17 cellular contexts compared by ENCODE assay signal in genomic region chr7:123191132-123191531, GRCh38. TPM values are rescaled to one million over a fixed set of nuclear protein-coding genes. Genes with fewer than 3 reads are reported as not detected.
DNase-seq lines count a peak whose midpoint lies in the region; ATAC-seq, FAIRE-seq and TF ChIP-seq lines count a peak whose summit lies in the region.
"Had no signal": no experiment of that assay in that cellular context is flagged by ENCODE, and none has a peak within 500 bp of the region (broad histone marks: within the 10 kb centered on the region; RNA-seq: fewer than 3 reads in every experiment).

No MANE protein-coding gene starts in this region.

- H4K8ac ChIP-seq in H1 (ENCODE audit: extremely low read depth, insufficient read depth, low read length): no peak overlapping the region

- H4K20me1 ChIP-seq in H1 (replicated peaks in 1 of 2; ENCODE audit: control insufficient read depth in 1 of 2, insufficient read depth in 2 of 2, low read length in 2 of 2): no peaks in the 10 kb centered on the region

- H3K4me3 ChIP-seq in H1 (ENCODE audit: extremely low read depth in 1 of 4, insufficient read depth in 2 of 4, low read depth in 3 of 4, low read length in 4 of 4): no peak overlapping the region
- no peak overlapping the region for H3K4me3 ChIP-seq in small intestine (ENCODE audit: low read depth in 1 of 2, low read length in 2 of 2)
- H3K4me3 ChIP-seq: transverse colon had no signal

- no peak overlapping the region for H3K4me3 Mint-ChIP-seq in natural killer cell treated with Interleukin-12 subunit alpha and Interleukin-12 subunit beta and Interleukin-15 and Interleukin-18, amount 100 ng/mL, for 72 hours

- H3K9me3 ChIP-seq in H1 (ENCODE audit: insufficient read depth in 2 of 2, low read depth in 1 of 2, low read length in 1 of 2): no peaks in the 10 kb centered on the region
- H3K9me3 ChIP-seq in small intestine (ENCODE audit: control insufficient read depth, low read depth): no peaks in the 10 kb centered on the region
- H3K9me3 ChIP-seq: transverse colon had no signal

- no peaks in the 10 kb centered on the region for H3K79me1 ChIP-seq in H1 (ENCODE audit: low read depth, low read length)

- H3K27me3 Mint-ChIP-seq in natural killer cell treated with Interleukin-12 subunit alpha and Interleukin-12 subunit beta and Interleukin-15 and Interleukin-18, amount 100 ng/mL, for 72 hours: no peaks in the 10 kb centered on the region

- no peaks in the 10 kb centered on the region for H3K79me2 ChIP-seq in H1 (ENCODE audit: control insufficient read depth in 1 of 2, insufficient read depth in 2 of 2, low read length in 2 of 2)

- H2BK20ac ChIP-seq in H1 (ENCODE audit: low read length): no peak overlapping the region

- 100% methylated on average over 1 of the region's 1 CpG; no CpG with 5 or more reads in 1 of the 2 experiments for WGBS in H1 (ENCODE audit: extremely low coverage in 1 of 2, insufficient coverage in 1 of 2, insufficient read length in 1 of 2, insufficient replicate concordance in 2 of 2, low coverage in 1 of 2, low lambda C conversion rate in 2 of 2, missing lambda C conversion rate in 1 of 2), 2 experiments
- WGBS in small intestine, 3 donors: 71 to 87% (median 77%) methylated on average over 1 of the region's 1 CpG

- H3K27ac ChIP-seq in H1 (ENCODE audit: low read depth, low read length): no peak overlapping the region
- no peak overlapping the region for H3K27ac ChIP-seq in small intestine (ENCODE audit: low read depth in 1 of 2, low read length in 1 of 2)
- H3K27ac ChIP-seq: transverse colon had no signal

- peak overlapping the region; percentile 58 for H2AFZ ChIP-seq in H1 (ENCODE audit: low read length)

- no peak for TF ChIP-seq EP300 in H1 (IDR thresholded peaks at IDR 0.05; ENCODE audit: borderline replicate concordance in 1 of 2, low read depth in 2 of 2, low read length in 2 of 2)

- H3K36me3 ChIP-seq in H1 (ENCODE audit: control insufficient read depth in 2 of 4, insufficient read depth in 4 of 4, low read length in 3 of 4) (no peaks in the 10 kb centered on the region), small intestine (ENCODE audit: control insufficient read depth in 2 of 2, insufficient read depth in 2 of 2, low read length in 2 of 2) (no peaks in the 10 kb centered on the region)
- H3K36me3 ChIP-seq: transverse colon had no signal

- H3K4me1 Mint-ChIP-seq in natural killer cell treated with Interleukin-12 subunit alpha and Interleukin-12 subunit beta and Interleukin-15 and Interleukin-18, amount 100 ng/mL, for 72 hours (ENCODE audit: low read depth in 2 of 2): no peaks in the 10 kb centered on the region

- no peak for TF ChIP-seq CTCF in H1 (IDR thresholded peaks at IDR 0.05; ENCODE audit: control extremely low read depth in 1 of 3, insufficient read depth in 1 of 3, low read depth in 1 of 3, low read length in 3 of 3)

- H3K56ac ChIP-seq in H1 (replicated peaks; ENCODE audit: insufficient read length, low read depth, low read length): no peak overlapping the region

- peaks cover 20% of the 10 kb centered on the region for H3K9me3 Mint-ChIP-seq in natural killer cell treated with Interleukin-12 subunit alpha and Interleukin-12 subunit beta and Interleukin-15 and Interleukin-18, amount 100 ng/mL, for 72 hours

- H3K4me1 ChIP-seq in H1 (replicated peaks in 1 of 4; ENCODE audit: control insufficient read depth in 3 of 4, insufficient read depth in 4 of 4, low read length in 3 of 4): no peaks in the 10 kb centered on the region
- no peaks in the 10 kb centered on the region for H3K4me1 ChIP-seq in small intestine (ENCODE audit: control insufficient read depth in 2 of 2, insufficient read depth in 1 of 2, low read depth in 1 of 2, low read length in 1 of 2)

- FAIRE-seq in H1 (lab: Jason Lieb, UNC): no peak
- no peak for FAIRE-seq in small intestine (lab: Jason Lieb, UNC)

- no peak overlapping the region for H3K18ac ChIP-seq in H1 (ENCODE audit: extremely low read depth, low read length)

- TF ChIP-seq RAD21 in H1 (IDR thresholded peaks at IDR 0.05 in 1 of 2, conservative IDR thresholded peaks at IDR 0.05 in 1 of 2; ENCODE audit: low read depth in 2 of 2, low read length in 2 of 2): no peak

- H3K27me3 ChIP-seq in H1 (replicated peaks in 1 of 4; ENCODE audit: control insufficient read depth in 3 of 4, extremely low read depth in 1 of 4, insufficient read depth in 3 of 4, low read length in 3 of 4) (no peaks in the 10 kb centered on the region), small intestine (ENCODE audit: control insufficient read depth in 2 of 2, insufficient read depth in 2 of 2, low read length in 2 of 2) (no peaks in the 10 kb centered on the region)
- H3K27me3 ChIP-seq: transverse colon had no signal

- H3K4ac ChIP-seq in H1 (replicated peaks; ENCODE audit: insufficient read length, low read depth, low read length): no peak overlapping the region

- no peaks in the 10 kb centered on the region for H3K36me3 Mint-ChIP-seq in natural killer cell treated with Interleukin-12 subunit alpha and Interleukin-12 subunit beta and Interleukin-15 and Interleukin-18, amount 100 ng/mL, for 72 hours

- H3K23me2 ChIP-seq in H1 (ENCODE audit: low read depth, low read length): no peaks in the 10 kb centered on the region

- no peak overlapping the region for H3K23ac ChIP-seq in H1 (ENCODE audit: insufficient read length)

- TF ChIP-seq POLR2A in H1 (IDR thresholded peaks at IDR 0.05; ENCODE audit: control extremely low read depth in 1 of 2, low read depth in 2 of 2, low read length in 2 of 2): no peak

- H3K27ac Mint-ChIP-seq in natural killer cell treated with Interleukin-12 subunit alpha and Interleukin-12 subunit beta and Interleukin-15 and Interleukin-18, amount 100 ng/mL, for 72 hours: no peak overlapping the region

- H3K4me2 ChIP-seq in H1 (ENCODE audit: insufficient read depth in 1 of 2, low read depth in 2 of 2, low read length in 2 of 2): no peak overlapping the region

- no peak overlapping the region for H4K91ac ChIP-seq in H1 (replicated peaks; ENCODE audit: insufficient read length, low read length)

- H2BK5ac ChIP-seq in H1 (ENCODE audit: low read depth, low read length): no peak overlapping the region

- no peak overlapping the region for H2BK15ac ChIP-seq in H1 (ENCODE audit: low read length)

- H4K5ac ChIP-seq in H1 (ENCODE audit: insufficient read length, low read depth, low read length): no peak overlapping the region

- H2AK5ac ChIP-seq in H1 (ENCODE audit: low read depth, low read length): no peak overlapping the region

- no peak overlapping the region for H3K9ac ChIP-seq in H1 (replicated peaks in 1 of 4; ENCODE audit: extremely low read depth in 1 of 4, low read depth in 3 of 4, low read length in 3 of 4)

- no peak overlapping the region for H2BK120ac ChIP-seq in H1 (replicated peaks; ENCODE audit: low read depth, low read length)

- no peak overlapping the region for H3K14ac ChIP-seq in H1 (ENCODE audit: insufficient read length)

- H2BK12ac ChIP-seq in H1 (ENCODE audit: low read depth, low read length): no peak overlapping the region

- ATAC-seq in natural killer cell treated with Interleukin-12 subunit alpha and Interleukin-12 subunit beta and Interleukin-15 and Interleukin-18, amount 100 ng/mL, for 72 hours: no peak

- DNase-seq in NCI-H345 (lab: John Stamatoyannopoulos, UW) (peak; percentile 57), NCI-H345 treated with DMSO at 0.1 percent for 48 hours (lab: John Stamatoyannopoulos, UW; ENCODE audit: unreplicated experiment) (no peak), NCI-H748 (lab: John Stamatoyannopoulos, UW; ENCODE audit: unreplicated experiment) (peak; percentile 38), H1 (ENCODE audit: low read depth in 1 of 2, low spot score in 2 of 2) (no peak), small intestine (peak; percentile 9), inferior parietal cortex (ENCODE audit: extremely low spot score) (no peak)
- DNase-seq in natural killer cell treated with Interleukin-12 subunit alpha and Interleukin-12 subunit beta and Interleukin-15 and Interleukin-18, amount 100 ng/mL, for 72 hours (ENCODE audit: low spot score): no peak
- no peak for DNase-seq in activated naive CD4-positive, alpha-beta T cell treated with anti-CD3 and anti-CD28 coated beads, Interleukin-2, amount 50 U/mL, for 16 hours
- DNase-seq: activated CD4-positive, alpha-beta T cell treated with anti-CD3 and anti-CD28 coated beads for 1 hour; DMS 273 treated with DMSO at 0.1 percent for 48 hours; GOT3; head of caudate nucleus; NCI-H82; stimulated activated CD4-positive, alpha-beta T cell treated with anti-CD3 and anti-CD28 coated beads, Interleukin-15, amount 100 ng/mL, for 24 hours; transverse colon had no signal

- POLR2A ChIA-PET in H1 (lab: Charles Lee; ENCODE audit: partially characterized antibody): no interaction called here

- CTCF ChIA-PET in H1 (lab: Charles Lee; ENCODE audit: partially characterized antibody): interaction anchor here (1.1 kb wide), 1 partner anchor 94 kb away, joined by 3 read pairs; no protein-coding TSS in a partner anchor

TF ChIP-seq in H1, 55 proteins besides CTCF, POLR2A, EP300 and RAD21 (continues in another document):
- TF ChIP-seq TEAD4 (IDR thresholded peaks at IDR 0.05; ENCODE audit: low read depth, low read length) (no peak), JUND (IDR thresholded peaks at IDR 0.05; ENCODE audit: low read length) (no peak), RBBP5 (IDR thresholded peaks at IDR 0.05; ENCODE audit: borderline replicate concordance, low read depth, low read length) (no peak), SUZ12 (IDR thresholded peaks at IDR 0.05; ENCODE audit: low read length) (no peak), EZH2 (IDR thresholded peaks at IDR 0.05; ENCODE audit: low read depth, low read length, severe bottlenecking) (no peak), CHD2 (IDR thresholded peaks at IDR 0.05; ENCODE audit: low read length) (no peak), SRF (IDR thresholded peaks at IDR 0.05; ENCODE audit: low read depth, low read length) (no peak), CBX8 (IDR thresholded peaks at IDR 0.05; ENCODE audit: borderline replicate concordance, low read depth, low read length) (no peak)

RNA-seq across cellular contexts. Expression of gene SLC13A1, which starts 8.6 kb away (rescaled TPM):
- not detected in 2 replicates for total RNA-seq in H1 (2021; fragmentation: NEBNext Ultra II Directional; extraction: Animal tissue kit (Norgen Biotek cat#: 25700))
- polyA plus RNA-seq in H1 (2011; rRNA removed) (not detected in 2 replicates), small intestine (under 1 TPM in 2 of 3 donors, not detected in 1; 0.07 to 0.22 TPM)
- not detected for polyA plus RNA-seq in H1 (2011; cell fraction: cytosol; rRNA removed)
- polyA plus RNA-seq in H1 (2011; cell fraction: nucleus; rRNA removed): not detected
- polyA plus RNA-seq in H1 (2012, experiment 1 of 2): not detected in 4 replicates
- polyA plus RNA-seq in H1 (2012, experiment 2 of 2): not detected
- polyA plus RNA-seq in H1 (2013, experiment 1 of 2): not detected
- not detected for polyA plus RNA-seq in H1 (2013, experiment 2 of 2)
- not detected in 2 replicates for polyA minus RNA-seq in H1 (2011; rRNA and poly(A)+ RNA removed)
- not detected for polyA minus RNA-seq in H1 (2011; cell fraction: cytosol; rRNA and poly(A)+ RNA removed)
- polyA minus RNA-seq in H1 (2011; cell fraction: nucleus; rRNA and poly(A)+ RNA removed): not detected
- not detected for total RNA-seq in natural killer cell treated with Interleukin-12 subunit alpha and Interleukin-12 subunit beta and Interleukin-15 and Interleukin-18, amount 100 ng/mL, for 72 hours
- total RNA-seq: lung microvascular endothelial cell, omental fat pad had no signal

Comparison
In these comparisons a context has a peak if more than half of its experiments do, and no peak if none do; other contexts are left out.
1. DNase-seq: peak in NCI-H345 (single experiment), NCI-H748 (single experiment) and small intestine (single experiment); none in NCI-H345 treated with DMSO at 0.1 percent for 48 hours (single experiment), H1 (0 of 2), natural killer cell treated with Interleukin-12 subunit alpha and Interleukin-12 subunit beta and Interleukin-15 and Interleukin-18, amount 100 ng/mL, for 72 hours (single experiment), activated naive CD4-positive, alpha-beta T cell treated with anti-CD3 and anti-CD28 coated beads, Interleukin-2, amount 50 U/mL, for 16 hours (single experiment) and inferior parietal cortex (single experiment).